Comparison of ENCODE assay signal across 1 cellular context in the genomic region with DNA sequence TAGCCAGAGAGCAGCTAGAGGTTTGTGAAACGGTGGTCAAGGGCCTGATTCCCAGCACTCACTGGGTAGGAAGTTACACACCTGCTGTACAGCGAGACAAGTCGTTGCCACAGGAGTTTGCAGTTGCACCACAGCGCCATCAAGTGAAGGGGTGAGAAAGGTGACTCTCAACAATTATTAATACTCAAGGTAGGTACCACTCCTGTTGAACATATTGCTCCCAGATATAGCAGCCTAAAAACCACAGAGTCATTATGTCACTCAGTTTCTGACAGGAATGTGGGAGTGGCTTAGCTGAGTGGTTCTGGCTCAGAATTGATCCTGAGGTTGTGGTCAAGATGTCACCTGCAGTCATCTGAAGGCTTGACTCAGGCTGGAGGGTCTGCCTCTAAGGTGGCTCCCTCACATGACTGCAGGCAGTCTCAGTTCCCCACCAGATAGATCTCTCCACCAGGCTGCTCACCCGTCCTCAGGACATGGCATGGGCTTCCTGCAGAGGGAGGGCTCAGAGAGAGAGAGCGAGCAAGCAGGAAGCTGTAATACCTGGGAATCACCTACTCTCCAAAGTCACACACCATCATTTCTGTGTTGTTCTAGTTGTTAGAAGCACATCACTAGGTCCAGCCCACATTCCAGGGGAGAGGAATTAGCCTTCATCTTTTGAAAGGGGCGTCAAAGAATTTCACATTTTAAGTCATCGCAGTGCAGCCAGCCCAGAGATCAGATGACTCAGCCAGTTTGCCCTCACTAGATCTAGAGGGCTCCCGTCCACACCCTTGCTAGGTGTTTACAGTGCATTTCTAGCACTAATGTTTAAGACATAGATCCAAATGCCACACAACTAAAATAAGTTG.
TF ChIP-seq lines count a peak whose summit lies in the region.

No MANE protein-coding gene starts in this region.

TF ChIP-seq in K562, 482 proteins besides CTCF, POLR2A, EP300 and RAD21 (continued from another document and continues in another):
- TF ChIP-seq, protein P1, sequence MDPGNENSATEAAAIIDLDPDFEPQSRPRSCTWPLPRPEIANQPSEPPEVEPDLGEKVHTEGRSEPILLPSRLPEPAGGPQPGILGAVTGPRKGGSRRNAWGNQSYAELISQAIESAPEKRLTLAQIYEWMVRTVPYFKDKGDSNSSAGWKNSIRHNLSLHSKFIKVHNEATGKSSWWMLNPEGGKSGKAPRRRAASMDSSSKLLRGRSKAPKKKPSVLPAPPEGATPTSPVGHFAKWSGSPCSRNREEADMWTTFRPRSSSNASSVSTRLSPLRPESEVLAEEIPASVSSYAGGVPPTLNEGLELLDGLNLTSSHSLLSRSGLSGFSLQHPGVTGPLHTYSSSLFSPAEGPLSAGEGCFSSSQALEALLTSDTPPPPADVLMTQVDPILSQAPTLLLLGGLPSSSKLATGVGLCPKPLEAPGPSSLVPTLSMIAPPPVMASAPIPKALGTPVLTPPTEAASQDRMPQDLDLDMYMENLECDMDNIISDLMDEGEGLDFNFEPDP (CRISPR knock-in tag; IDR thresholded peaks at IDR 0.05), result no peak
- TF ChIP-seq, protein P2, sequence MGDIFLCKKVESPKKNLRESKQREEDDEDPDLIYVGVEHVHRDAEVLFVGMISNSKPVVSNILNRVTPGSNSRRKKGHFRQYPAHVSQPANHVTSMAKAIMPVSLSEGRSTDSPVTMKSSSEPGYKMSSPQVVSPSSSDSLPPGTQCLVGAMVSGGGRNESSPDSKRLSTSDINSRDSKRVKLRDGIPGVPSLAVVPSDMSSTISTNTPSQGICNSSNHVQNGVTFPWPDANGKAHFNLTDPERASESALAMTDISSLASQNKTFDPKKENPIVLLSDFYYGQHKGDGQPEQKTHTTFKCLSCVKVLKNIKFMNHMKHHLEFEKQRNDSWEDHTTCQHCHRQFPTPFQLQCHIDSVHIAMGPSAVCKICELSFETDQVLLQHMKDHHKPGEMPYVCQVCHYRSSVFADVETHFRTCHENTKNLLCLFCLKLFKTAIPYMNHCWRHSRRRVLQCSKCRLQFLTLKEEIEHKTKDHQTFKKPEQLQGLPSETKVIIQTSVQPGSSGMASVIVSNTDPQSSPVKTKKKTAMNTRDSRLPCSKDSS (IDR thresholded peaks at IDR 0.05; ENCODE audit: low read depth, partially characterized antibody), result no peak
- TF ChIP-seq FOSL1 (tag; conservative IDR thresholded peaks at IDR 0.05) (peak; percentile 80), POLR2AphosphoS5 (IDR thresholded peaks at IDR 0.05; ENCODE audit: control insufficient read depth, insufficient read depth, low read depth, low read length) (no peak), CBX2 (IDR thresholded peaks at IDR 0.05; ENCODE audit: insufficient read depth, low read length, poor library complexity, severe bottlenecking) (no peak), NFRKB (IDR thresholded peaks at IDR 0.05; ENCODE audit: low read depth) (no peak), PHF8 (IDR thresholded peaks at IDR 0.05; ENCODE audit: borderline replicate concordance, low read length) (no peak), GATA2 (CRISPR knock-in tag; IDR thresholded peaks at IDR 0.05) (no peak), ZNF134 (CRISPR knock-in tag; conservative IDR thresholded peaks at IDR 0.05) (no peak), HDAC6 (IDR thresholded peaks at IDR 0.05; ENCODE audit: low read depth, low read length) (no peak), SMARCC2 (IDR thresholded peaks at IDR 0.05; ENCODE audit: low read depth) (no peak), FOS (IDR thresholded peaks at IDR 0.05; ENCODE audit: extremely low read depth, insufficient read length) (no peak), DMBX1 (CRISPR knock-in tag; IDR thresholded peaks at IDR 0.05; ENCODE audit: borderline replicate concordance) (peak; percentile 60; the same call in 1 of the 2 replicates), SRF (CRISPR knock-in tag; IDR thresholded peaks at IDR 0.05) (0 out of 4 replicates have a peak, but pooled peaks of 1 of the 2 experiments have one; percentile 5), C11orf30 (IDR thresholded peaks at IDR 0.05; ENCODE audit: low read depth) (peak; percentile 94), GABPA (tag; conservative IDR thresholded peaks at IDR 0.05; ENCODE audit: low read depth) (no peak), CREBBP (IDR thresholded peaks at IDR 0.05; ENCODE audit: low read depth, low read length) (no peak), ZNF282 (CRISPR knock-in tag; IDR thresholded peaks at IDR 0.05) (no peak), TARDBP (IDR thresholded peaks at IDR 0.05) (no peak), ZNF140 (CRISPR knock-in tag; IDR thresholded peaks at IDR 0.05) (no peak), BCOR (IDR thresholded peaks at IDR 0.05) (no peak; the same call in 1 of the 2 replicates), FOXP1 (CRISPR knock-in tag; IDR thresholded peaks at IDR 0.05) (peak; percentile 54; the same call in 1 of the 2 replicates), KDM1A (IDR thresholded peaks at IDR 0.05) (peak in 1 of 2 experiments; percentile 54; a peak in 2 of 4 replicates), HNRNPK (IDR thresholded peaks at IDR 0.05; ENCODE audit: low read depth, low read length, poor library complexity, severe bottlenecking) (no peak), MECOM (CRISPR knock-in tag; IDR thresholded peaks at IDR 0.05) (no peak), GTF2E2 (tag; IDR thresholded peaks at IDR 0.05) (no peak), GATAD2A (IDR thresholded peaks at IDR 0.05) (no peak), ILK (tag; IDR thresholded peaks at IDR 0.05; ENCODE audit: borderline replicate concordance, low read depth) (no peak), ZNF785 (CRISPR knock-in tag; IDR thresholded peaks at IDR 0.05) (no peak), MCM3 (IDR thresholded peaks at IDR 0.05) (no peak), RUNX1 (IDR thresholded peaks at IDR 0.05; ENCODE audit: low read depth) (no peak)
- TF ChIP-seq, protein P3, sequence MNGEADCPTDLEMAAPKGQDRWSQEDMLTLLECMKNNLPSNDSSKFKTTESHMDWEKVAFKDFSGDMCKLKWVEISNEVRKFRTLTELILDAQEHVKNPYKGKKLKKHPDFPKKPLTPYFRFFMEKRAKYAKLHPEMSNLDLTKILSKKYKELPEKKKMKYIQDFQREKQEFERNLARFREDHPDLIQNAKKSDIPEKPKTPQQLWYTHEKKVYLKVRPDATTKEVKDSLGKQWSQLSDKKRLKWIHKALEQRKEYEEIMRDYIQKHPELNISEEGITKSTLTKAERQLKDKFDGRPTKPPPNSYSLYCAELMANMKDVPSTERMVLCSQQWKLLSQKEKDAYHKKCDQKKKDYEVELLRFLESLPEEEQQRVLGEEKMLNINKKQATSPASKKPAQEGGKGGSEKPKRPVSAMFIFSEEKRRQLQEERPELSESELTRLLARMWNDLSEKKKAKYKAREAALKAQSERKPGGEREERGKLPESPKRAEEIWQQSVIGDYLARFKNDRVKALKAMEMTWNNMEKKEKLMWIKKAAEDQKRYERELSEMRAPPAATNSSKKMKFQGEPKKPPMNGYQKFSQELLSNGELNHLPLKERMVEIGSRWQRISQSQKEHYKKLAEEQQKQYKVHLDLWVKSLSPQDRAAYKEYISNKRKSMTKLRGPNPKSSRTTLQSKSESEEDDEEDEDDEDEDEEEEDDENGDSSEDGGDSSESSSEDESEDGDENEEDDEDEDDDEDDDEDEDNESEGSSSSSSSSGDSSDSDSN (IDR thresholded peaks at IDR 0.05; ENCODE audit: borderline replicate concordance in 1 of 2, low read depth in 2 of 2, low read length in 2 of 2), result no peak
- TF ChIP-seq, protein P4, sequence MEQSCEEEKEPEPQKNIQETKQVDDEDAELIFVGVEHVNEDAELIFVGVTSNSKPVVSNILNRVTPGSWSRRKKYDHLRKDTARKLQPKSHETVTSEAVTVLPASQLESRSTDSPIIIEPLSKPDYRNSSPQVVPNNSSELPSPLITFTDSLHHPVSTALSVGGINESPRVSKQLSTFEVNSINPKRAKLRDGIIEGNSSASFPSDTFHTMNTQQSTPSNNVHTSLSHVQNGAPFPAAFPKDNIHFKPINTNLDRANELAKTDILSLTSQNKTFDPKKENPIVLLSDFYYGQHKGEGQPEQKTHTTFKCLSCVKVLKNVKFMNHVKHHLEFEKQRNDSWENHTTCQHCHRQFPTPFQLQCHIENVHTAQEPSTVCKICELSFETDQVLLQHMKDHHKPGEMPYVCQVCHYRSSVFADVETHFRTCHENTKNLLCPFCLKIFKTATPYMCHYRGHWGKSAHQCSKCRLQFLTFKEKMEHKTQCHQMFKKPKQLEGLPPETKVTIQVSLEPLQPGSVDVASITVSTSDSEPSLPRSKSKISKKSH (CRISPR knock-in tag; IDR thresholded peaks at IDR 0.05), result no peak
- TF ChIP-seq, protein P5, sequence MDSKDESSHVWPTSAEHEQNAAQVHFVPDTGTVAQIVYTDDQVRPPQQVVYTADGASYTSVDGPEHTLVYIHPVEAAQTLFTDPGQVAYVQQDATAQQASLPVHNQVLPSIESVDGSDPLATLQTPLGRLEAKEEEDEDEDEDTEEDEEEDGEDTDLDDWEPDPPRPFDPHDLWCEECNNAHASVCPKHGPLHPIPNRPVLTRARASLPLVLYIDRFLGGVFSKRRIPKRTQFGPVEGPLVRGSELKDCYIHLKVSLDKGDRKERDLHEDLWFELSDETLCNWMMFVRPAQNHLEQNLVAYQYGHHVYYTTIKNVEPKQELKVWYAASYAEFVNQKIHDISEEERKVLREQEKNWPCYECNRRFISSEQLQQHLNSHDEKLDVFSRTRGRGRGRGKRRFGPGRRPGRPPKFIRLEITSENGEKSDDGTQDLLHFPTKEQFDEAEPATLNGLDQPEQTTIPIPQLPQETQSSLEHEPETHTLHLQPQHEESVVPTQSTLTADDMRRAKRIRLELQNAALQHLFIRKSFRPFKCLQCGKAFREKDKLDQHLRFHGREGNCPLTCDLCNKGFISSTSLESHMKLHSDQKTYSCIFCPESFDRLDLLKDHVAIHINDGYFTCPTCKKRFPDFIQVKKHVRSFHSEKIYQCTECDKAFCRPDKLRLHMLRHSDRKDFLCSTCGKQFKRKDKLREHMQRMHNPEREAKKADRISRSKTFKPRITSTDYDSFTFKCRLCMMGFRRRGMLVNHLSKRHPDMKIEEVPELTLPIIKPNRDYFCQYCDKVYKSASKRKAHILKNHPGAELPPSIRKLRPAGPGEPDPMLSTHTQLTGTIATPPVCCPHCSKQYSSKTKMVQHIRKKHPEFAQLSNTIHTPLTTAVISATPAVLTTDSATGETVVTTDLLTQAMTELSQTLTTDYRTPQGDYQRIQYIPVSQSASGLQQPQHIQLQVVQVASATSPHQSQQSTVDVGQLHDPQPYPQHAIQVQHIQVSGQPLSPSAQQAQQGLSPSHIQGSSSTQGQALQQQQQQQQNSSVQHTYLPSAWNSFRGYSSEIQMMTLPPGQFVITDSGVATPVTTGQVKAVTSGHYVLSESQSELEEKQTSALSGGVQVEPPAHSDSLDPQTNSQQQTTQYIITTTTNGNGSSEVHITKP (IDR thresholded peaks at IDR 0.05; ENCODE audit: partially characterized antibody), result peak; percentile 61
- TF ChIP-seq, protein P6, sequence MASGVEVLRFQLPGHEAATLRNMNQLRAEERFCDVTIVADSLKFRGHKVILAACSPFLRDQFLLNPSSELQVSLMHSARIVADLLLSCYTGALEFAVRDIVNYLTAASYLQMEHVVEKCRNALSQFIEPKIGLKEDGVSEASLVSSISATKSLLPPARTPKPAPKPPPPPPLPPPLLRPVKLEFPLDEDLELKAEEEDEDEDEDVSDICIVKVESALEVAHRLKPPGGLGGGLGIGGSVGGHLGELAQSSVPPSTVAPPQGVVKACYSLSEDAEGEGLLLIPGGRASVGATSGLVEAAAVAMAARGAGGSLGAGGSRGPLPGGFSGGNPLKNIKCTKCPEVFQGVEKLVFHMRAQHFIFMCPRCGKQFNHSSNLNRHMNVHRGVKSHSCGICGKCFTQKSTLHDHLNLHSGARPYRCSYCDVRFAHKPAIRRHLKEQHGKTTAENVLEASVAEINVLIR (CRISPR knock-in tag; IDR thresholded peaks at IDR 0.05), result no peak
- TF ChIP-seq, protein P7, sequence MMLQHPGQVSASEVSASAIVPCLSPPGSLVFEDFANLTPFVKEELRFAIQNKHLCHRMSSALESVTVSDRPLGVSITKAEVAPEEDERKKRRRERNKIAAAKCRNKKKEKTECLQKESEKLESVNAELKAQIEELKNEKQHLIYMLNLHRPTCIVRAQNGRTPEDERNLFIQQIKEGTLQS (IDR thresholded peaks at IDR 0.05), result peak; percentile 66; the same call in 1 of the 2 replicates
- TF ChIP-seq, protein P7 (CRISPR knock-in tag; conservative IDR thresholded peaks at IDR 0.05), result no peak
- TF ChIP-seq, protein P8, sequence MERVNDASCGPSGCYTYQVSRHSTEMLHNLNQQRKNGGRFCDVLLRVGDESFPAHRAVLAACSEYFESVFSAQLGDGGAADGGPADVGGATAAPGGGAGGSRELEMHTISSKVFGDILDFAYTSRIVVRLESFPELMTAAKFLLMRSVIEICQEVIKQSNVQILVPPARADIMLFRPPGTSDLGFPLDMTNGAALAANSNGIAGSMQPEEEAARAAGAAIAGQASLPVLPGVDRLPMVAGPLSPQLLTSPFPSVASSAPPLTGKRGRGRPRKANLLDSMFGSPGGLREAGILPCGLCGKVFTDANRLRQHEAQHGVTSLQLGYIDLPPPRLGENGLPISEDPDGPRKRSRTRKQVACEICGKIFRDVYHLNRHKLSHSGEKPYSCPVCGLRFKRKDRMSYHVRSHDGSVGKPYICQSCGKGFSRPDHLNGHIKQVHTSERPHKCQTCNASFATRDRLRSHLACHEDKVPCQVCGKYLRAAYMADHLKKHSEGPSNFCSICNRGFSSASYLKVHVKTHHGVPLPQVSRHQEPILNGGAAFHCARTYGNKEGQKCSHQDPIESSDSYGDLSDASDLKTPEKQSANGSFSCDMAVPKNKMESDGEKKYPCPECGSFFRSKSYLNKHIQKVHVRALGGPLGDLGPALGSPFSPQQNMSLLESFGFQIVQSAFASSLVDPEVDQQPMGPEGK (CRISPR knock-in tag; IDR thresholded peaks at IDR 0.05; ENCODE audit: borderline replicate concordance), result no peak
- TF ChIP-seq, protein P9, sequence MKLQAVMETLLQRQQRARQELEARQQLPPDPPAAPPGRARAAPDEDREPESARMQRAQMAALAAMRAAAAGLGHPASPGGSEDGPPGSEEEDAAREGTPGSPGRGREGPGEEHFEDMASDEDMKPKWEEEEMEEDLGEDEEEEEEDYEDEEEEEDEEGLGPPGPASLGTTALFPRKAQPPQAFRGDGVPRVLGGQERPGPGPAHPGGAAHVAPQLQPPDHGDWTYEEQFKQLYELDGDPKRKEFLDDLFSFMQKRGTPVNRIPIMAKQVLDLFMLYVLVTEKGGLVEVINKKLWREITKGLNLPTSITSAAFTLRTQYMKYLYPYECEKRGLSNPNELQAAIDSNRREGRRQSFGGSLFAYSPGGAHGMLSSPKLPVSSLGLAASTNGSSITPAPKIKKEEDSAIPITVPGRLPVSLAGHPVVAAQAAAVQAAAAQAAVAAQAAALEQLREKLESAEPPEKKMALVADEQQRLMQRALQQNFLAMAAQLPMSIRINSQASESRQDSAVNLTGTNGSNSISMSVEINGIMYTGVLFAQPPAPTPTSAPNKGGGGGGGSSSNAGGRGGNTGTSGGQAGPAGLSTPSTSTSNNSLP (IDR thresholded peaks at IDR 0.05; ENCODE audit: borderline replicate concordance, low read depth, low read length), result peak; percentile 93; the same call in 1 of the 2 replicates
